ENCODE assay signal across 13 cellular contexts in genomic region chr15:71279757-71280141, GRCh38.
A peak's percentile ranks its signal among the peaks of the same experiment; 100 is the strongest.
DNase-seq lines count a peak whose midpoint lies in the region; ATAC-seq and TF ChIP-seq lines count a peak whose summit lies in the region.
"Had no signal": no experiment of that assay in that cellular context is flagged by ENCODE, and none has a peak within 500 bp of the region (broad histone marks: within the 10 kb centered on the region; RNA-seq: fewer than 3 reads in every experiment).

No MANE protein-coding gene starts in this region.

- no peak for TF ChIP-seq EP300 in sigmoid colon (IDR thresholded peaks at IDR 0.05)

- DNase-seq in HFFc6 (no peak), body of pancreas (peak; percentile 13 to 58 (median 31)), hepatocyte (ENCODE audit: low spot score) (no peak), sigmoid colon (no peak), substantia nigra (lab: John Stamatoyannopoulos, UW) (no peak)
- no peak for DNase-seq in activated CD4-positive, alpha-beta T cell treated with anti-CD3 and anti-CD28 coated beads for 1 hour
- no peak for DNase-seq in naive thymus-derived CD4-positive, alpha-beta T cell
- DNase-seq: activated CD8-positive, alpha-beta memory T cell treated with anti-CD3 and anti-CD28 coated beads for 24 hours; caudate nucleus; RPMI8226 had no signal

- H3K36me3 ChIP-seq in body of pancreas (replicated peaks in 1 of 2; ENCODE audit: insufficient read depth in 1 of 2, low read depth in 2 of 2) (no peaks in the 10 kb centered on the region), hepatocyte (replicated peaks; ENCODE audit: insufficient read depth, low read depth) (no peaks in the 10 kb centered on the region), sigmoid colon (no peaks in the 10 kb centered on the region)
- no peaks in the 10 kb centered on the region for H3K36me3 ChIP-seq in naive thymus-derived CD4-positive, alpha-beta T cell (ENCODE audit: control insufficient read depth in 2 of 3, insufficient read depth in 3 of 3, low read length in 3 of 3)

- H3K9me2 ChIP-seq in hepatocyte (replicated peaks; ENCODE audit: insufficient read depth): no peaks in the 10 kb centered on the region

- H2AFZ ChIP-seq in hepatocyte: no peak overlapping the region

- H3K36me3 Mint-ChIP-seq in HFFc6 (ENCODE audit: low read depth): no peaks in the 10 kb centered on the region
- no peaks in the 10 kb centered on the region for H3K36me3 Mint-ChIP-seq in naive thymus-derived CD4-positive, alpha-beta T cell

- no peak overlapping the region for H3K4me2 ChIP-seq in hepatocyte

- intact Hi-C loops in body of pancreas (cut with DNase I) (no loop called here), sigmoid colon (cut with DNase I) (no loop called here)
- intact Hi-C loops in naive thymus-derived CD4-positive, alpha-beta T cell (cut with micrococcal nuclease): no loop called here

- H3K4me1 ChIP-seq in body of pancreas (peaks cover 27% of the 10 kb centered on the region), hepatocyte (ENCODE audit: insufficient read depth) (peaks cover 25% of the 10 kb centered on the region), sigmoid colon (peaks cover 0 to 27% (median 15%) of the 10 kb centered on the region in 4 donors)
- H3K4me1 ChIP-seq in naive thymus-derived CD4-positive, alpha-beta T cell (ENCODE audit: control insufficient read depth in 2 of 2, insufficient read depth in 2 of 2, low read length in 2 of 2): no peaks in the 10 kb centered on the region
- H3K4me1 ChIP-seq: parathyroid adenoma had no signal

- no peak for TF ChIP-seq POLR2A in body of pancreas (IDR thresholded peaks at IDR 0.05)
- TF ChIP-seq POLR2A in sigmoid colon (IDR thresholded peaks at IDR 0.05): no peak

- H3K4me1 Mint-ChIP-seq in HFFc6 (ENCODE audit: low read depth): peaks cover 73% of the 10 kb centered on the region
- H3K4me1 Mint-ChIP-seq in naive thymus-derived CD4-positive, alpha-beta T cell: no peaks in the 10 kb centered on the region
- H3K4me1 Mint-ChIP-seq: B cell had no signal

- POLR2A ChIA-PET in naive thymus-derived CD4-positive, alpha-beta T cell (lab: Charles Lee): no interaction called here

- CTCF ChIA-PET in naive thymus-derived CD4-positive, alpha-beta T cell (lab: Charles Lee): no interaction called here

- no peaks in the 10 kb centered on the region for H4K20me1 ChIP-seq in hepatocyte (ENCODE audit: insufficient read depth, poor library complexity, severe bottlenecking)

- H3K27me3 ChIP-seq in body of pancreas (no peaks in the 10 kb centered on the region), hepatocyte (no peaks in the 10 kb centered on the region), sigmoid colon (no peaks in the 10 kb centered on the region)
- no peaks in the 10 kb centered on the region for H3K27me3 ChIP-seq in naive thymus-derived CD4-positive, alpha-beta T cell (ENCODE audit: control insufficient read depth in 2 of 2, insufficient read depth in 2 of 2, low read length in 2 of 2)

- ATAC-seq in body of pancreas: no peak
- ATAC-seq in naive thymus-derived CD4-positive, alpha-beta T cell: no peak
- no peak for ATAC-seq in HG03439 (IDR thresholded peaks at IDR 0.05; ENCODE audit: unreplicated experiment)

- H3K4me3 Mint-ChIP-seq in HFFc6: no peak overlapping the region
- no peak overlapping the region for H3K4me3 Mint-ChIP-seq in naive thymus-derived CD4-positive, alpha-beta T cell
- H3K4me3 Mint-ChIP-seq: B cell had no signal

- H3K27me3 Mint-ChIP-seq in HFFc6 (ENCODE audit: insufficient read depth): no peaks in the 10 kb centered on the region; the same call in 1 of the 2 replicates
- peaks cover 0 to 17% (median 6%) of the 10 kb centered on the region in 5 donors for H3K27me3 Mint-ChIP-seq in naive thymus-derived CD4-positive, alpha-beta T cell

- 51 to 62% methylated on average over 4 of the region's 4 CpGs for WGBS in body of pancreas, 2 donors
- WGBS in hepatocyte (ENCODE audit: low lambda C conversion rate, missing lambda C conversion rate): 90% methylated on average over 4 of the region's 4 CpGs
- 83% methylated on average over 4 of the region's 4 CpGs for WGBS in sigmoid colon, 2 donors

- H3K9me3 ChIP-seq in body of pancreas (no peaks in the 10 kb centered on the region), hepatocyte (ENCODE audit: low read depth) (no peaks in the 10 kb centered on the region), sigmoid colon (no peaks in the 10 kb centered on the region)
- H3K9me3 ChIP-seq in naive thymus-derived CD4-positive, alpha-beta T cell (ENCODE audit: control insufficient read depth in 2 of 3, low read length in 3 of 3): no peaks in the 10 kb centered on the region

- no peaks in the 10 kb centered on the region for H3K79me2 ChIP-seq in hepatocyte
- H3K79me2 ChIP-seq: parathyroid adenoma had no signal

- H3K4me3 ChIP-seq in body of pancreas: no peak overlapping the region
- H3K4me3 ChIP-seq in hepatocyte: no peak overlapping the region
- H3K4me3 ChIP-seq in sigmoid colon: no peak overlapping the region
- no peak overlapping the region for H3K4me3 ChIP-seq in naive thymus-derived CD4-positive, alpha-beta T cell (ENCODE audit: low read length)

- no peaks in the 10 kb centered on the region for H3K9me3 Mint-ChIP-seq in HFFc6
- H3K9me3 Mint-ChIP-seq in naive thymus-derived CD4-positive, alpha-beta T cell: no peaks in the 10 kb centered on the region

- TF ChIP-seq CTCF in HFFc6 (IDR thresholded peaks at IDR 0.05) (no peak), body of pancreas (IDR thresholded peaks at IDR 0.05) (no peak), hepatocyte (IDR thresholded peaks at IDR 0.05; ENCODE audit: poor library complexity) (no peak), sigmoid colon (IDR thresholded peaks at IDR 0.05) (no peak)

- H3K27ac ChIP-seq in body of pancreas: peak overlapping the region; percentile 52 to 77 (median 72)
- H3K27ac ChIP-seq in hepatocyte: peak overlapping the region; percentile 39
- H3K27ac ChIP-seq in sigmoid colon: peak overlapping the region in 3 of 4 donors; percentile 64 to 69 (median 65)
- H3K27ac ChIP-seq in substantia nigra (ENCODE audit: low read depth, low read length, poor library complexity, severe bottlenecking): no peak overlapping the region
- H3K27ac ChIP-seq in naive thymus-derived CD4-positive, alpha-beta T cell (ENCODE audit: low read depth, low read length): no peak overlapping the region
- H3K27ac ChIP-seq: parathyroid adenoma had no signal

- H3K27ac Mint-ChIP-seq in HFFc6: peak overlapping the region; percentile 72
- H3K27ac Mint-ChIP-seq in naive thymus-derived CD4-positive, alpha-beta T cell: no peak overlapping the region
- H3K27ac Mint-ChIP-seq: B cell had no signal

Comparison
In these comparisons a context has a peak if more than half of its experiments do, and no peak if none do; other contexts are left out.
1. DNase-seq: peak in body of pancreas (4 of 4); none in HFFc6 (single experiment), hepatocyte (single experiment), sigmoid colon (single experiment), activated CD4-positive, alpha-beta T cell treated with anti-CD3 and anti-CD28 coated beads for 1 hour (single experiment), substantia nigra (0 of 49) and naive thymus-derived CD4-positive, alpha-beta T cell (0 of 9).
2. H3K27ac ChIP-seq: peak in body of pancreas (4 of 4), hepatocyte (single experiment) and sigmoid colon (3 of 4); none in substantia nigra (single experiment) and naive thymus-derived CD4-positive, alpha-beta T cell (single experiment).